1 cellular context compared by ENCODE assay signal in genomic region chr3:170024581-170024980, GRCh38.
TF ChIP-seq lines count a peak whose summit lies in the region.

No MANE protein-coding gene starts in this region.

TF ChIP-seq in HepG2, 621 proteins besides CTCF, POLR2A, EP300 and RAD21 (continued from another document):
- no peak for TF ChIP-seq ZFP90 (CRISPR knock-in tag; IDR thresholded peaks at IDR 0.05; ENCODE audit: borderline replicate concordance)
- no peak for TF ChIP-seq TOE1 (CRISPR knock-in tag; IDR thresholded peaks at IDR 0.05)
- TF ChIP-seq ELK4 (CRISPR knock-in tag; IDR thresholded peaks at IDR 0.05; ENCODE audit: borderline replicate concordance): no peak
- no peak for TF ChIP-seq ZNF232 (CRISPR knock-in tag; IDR thresholded peaks at IDR 0.05; ENCODE audit: borderline replicate concordance)
- TF ChIP-seq PRDM15 (CRISPR knock-in tag; IDR thresholded peaks at IDR 0.05): no peak
- no peak for TF ChIP-seq ZNF562 (CRISPR knock-in tag; IDR thresholded peaks at IDR 0.05; ENCODE audit: borderline replicate concordance)
- no peak for TF ChIP-seq SKIL (CRISPR knock-in tag; IDR thresholded peaks at IDR 0.05; ENCODE audit: borderline replicate concordance)
- no peak for TF ChIP-seq ZNF674 (CRISPR knock-in tag; IDR thresholded peaks at IDR 0.05; ENCODE audit: low read depth)
- TF ChIP-seq DBP (CRISPR knock-in tag; IDR thresholded peaks at IDR 0.05; ENCODE audit: not compliant biosample characterization): no peak
- no peak for TF ChIP-seq MTF1 (CRISPR knock-in tag; IDR thresholded peaks at IDR 0.05)
- TF ChIP-seq TBX3 (IDR thresholded peaks at IDR 0.05; ENCODE audit: borderline replicate concordance): no peak
- TF ChIP-seq HMGXB3 (CRISPR knock-in tag; IDR thresholded peaks at IDR 0.05; ENCODE audit: borderline replicate concordance): no peak
- TF ChIP-seq HDAC1 (CRISPR knock-in tag; IDR thresholded peaks at IDR 0.05): no peak
- TF ChIP-seq ZMYM2 (CRISPR knock-in tag; IDR thresholded peaks at IDR 0.05): no peak
- no peak for TF ChIP-seq ZNF383 (CRISPR knock-in tag; IDR thresholded peaks at IDR 0.05; ENCODE audit: borderline replicate concordance)
- TF ChIP-seq ZNF205 (CRISPR knock-in tag; IDR thresholded peaks at IDR 0.05): no peak
- TF ChIP-seq ZNF343 (CRISPR knock-in tag; IDR thresholded peaks at IDR 0.05): no peak
